ENCODE assay signal across 21 cellular contexts in genomic region chr11:71235719-71236118, GRCh38. TPM values are rescaled to one million over a fixed set of nuclear protein-coding genes. Genes with fewer than 3 reads are reported as not detected.
"Had no signal": no experiment of that assay in that cellular context is flagged by ENCODE, and none has a peak within 500 bp of the region (broad histone marks: within the 10 kb centered on the region; RNA-seq: fewer than 3 reads in every experiment).

No MANE protein-coding gene starts in this region.

- H3K4me1 ChIP-seq: ascending aorta, left ventricle myocardium inferior, pancreas, psoas muscle had no signal

- DNase-seq: activated CD4-positive, alpha-beta T cell treated with anti-CD3 and anti-CD28 coated beads for 4 hours; activated CD4-positive, alpha-beta T cell treated with anti-CD3 and anti-CD28 coated beads, Interleukin-2, amount 50 U/mL, for 48 hours; activated CD8-positive, alpha-beta memory T cell treated with anti-CD3 and anti-CD28 coated beads for 24 hours; activated gamma-delta T cell; activated naive CD4-positive, alpha-beta T cell treated with anti-CD3 and anti-CD28 coated beads, Interleukin-2, amount 10 ng/mL, durations not matched to agents 7 days and 5 days; activated naive CD8-positive, alpha-beta T cell treated with anti-CD3 and anti-CD28 coated beads, Interleukin-2, amount 10 ng/mL, durations not matched to agents 7 days and 5 days; caudate nucleus; dermis blood vessel endothelial cell; effector CD8-positive, alpha-beta T cell; left ventricle myocardium inferior; naive B cell; psoas muscle; stimulated activated CD4-positive, alpha-beta T cell treated with anti-CD3 and anti-CD28 coated beads, Interleukin-12 subunit alpha, Interleukin-12 subunit beta, amount 100 ng/mL, for 4 hours; stimulated activated CD4-positive, alpha-beta T cell treated with anti-CD3 and anti-CD28 coated beads, Interleukin-4, amount 100 ng/mL, for 1 hour; stimulated activated naive CD8-positive, alpha-beta T cell treated with anti-CD3 and anti-CD28 coated beads, Interleukin-15, Interleukin-2, amounts not matched to agents 100 U/mL and 50 U/mL, for 24 hours had no signal

- H3K4me3 Mint-ChIP-seq: activated naive CD4-positive, alpha-beta T cell treated with anti-CD3 and anti-CD28 coated beads, Interleukin-2, amount 10 ng/mL, durations not matched to agents 7 days and 5 days; activated naive CD8-positive, alpha-beta T cell treated with anti-CD3 and anti-CD28 coated beads, Interleukin-2, amount 10 ng/mL, durations not matched to agents 7 days and 5 days; brain; mesothelial cell of epicardium; naive B cell; type B pancreatic cell had no signal

- H3K4me1 Mint-ChIP-seq: activated naive CD4-positive, alpha-beta T cell treated with anti-CD3 and anti-CD28 coated beads, Interleukin-2, amount 10 ng/mL, durations not matched to agents 7 days and 5 days; activated naive CD8-positive, alpha-beta T cell treated with anti-CD3 and anti-CD28 coated beads, Interleukin-2, amount 10 ng/mL, durations not matched to agents 7 days and 5 days had no signal

- H3K27ac ChIP-seq: ascending aorta, left ventricle myocardium inferior, pancreas, psoas muscle had no signal

- H3K4me3 ChIP-seq: ascending aorta, left ventricle myocardium inferior, pancreas, psoas muscle had no signal

- ATAC-seq: pancreas; psoas muscle; stimulated activated naive CD8-positive, alpha-beta T cell treated with anti-CD3 and anti-CD28 coated beads, Interleukin-15, Interleukin-2, amounts not matched to agents 100 U/mL and 50 U/mL, for 24 hours had no signal

- H3K36me3 ChIP-seq: ascending aorta, left ventricle myocardium inferior had no signal

- H3K27ac Mint-ChIP-seq: activated naive CD4-positive, alpha-beta T cell treated with anti-CD3 and anti-CD28 coated beads, Interleukin-2, amount 10 ng/mL, durations not matched to agents 7 days and 5 days; activated naive CD8-positive, alpha-beta T cell treated with anti-CD3 and anti-CD28 coated beads, Interleukin-2, amount 10 ng/mL, durations not matched to agents 7 days and 5 days; brain; mesothelial cell of epicardium; naive B cell; type B pancreatic cell had no signal

- H3K27me3 ChIP-seq: ascending aorta, pancreas had no signal

- H3K27me3 Mint-ChIP-seq: activated naive CD4-positive, alpha-beta T cell treated with anti-CD3 and anti-CD28 coated beads, Interleukin-2, amount 10 ng/mL, durations not matched to agents 7 days and 5 days; type B pancreatic cell had no signal

- H3K9me3 Mint-ChIP-seq: activated naive CD4-positive, alpha-beta T cell treated with anti-CD3 and anti-CD28 coated beads, Interleukin-2, amount 10 ng/mL, durations not matched to agents 7 days and 5 days; activated naive CD8-positive, alpha-beta T cell treated with anti-CD3 and anti-CD28 coated beads, Interleukin-2, amount 10 ng/mL, durations not matched to agents 7 days and 5 days; mesothelial cell of epicardium; type B pancreatic cell had no signal

- H3K36me3 Mint-ChIP-seq: activated naive CD4-positive, alpha-beta T cell treated with anti-CD3 and anti-CD28 coated beads, Interleukin-2, amount 10 ng/mL, durations not matched to agents 7 days and 5 days; activated naive CD8-positive, alpha-beta T cell treated with anti-CD3 and anti-CD28 coated beads, Interleukin-2, amount 10 ng/mL, durations not matched to agents 7 days and 5 days; brain; mesothelial cell of epicardium; naive B cell had no signal

- H3K9me3 ChIP-seq: left ventricle myocardium inferior, pancreas, psoas muscle had no signal

RNA-seq across cellular contexts. Expression of gene SHANK2, which starts 16.7 kb away (rescaled TPM):
- total RNA-seq: activated naive CD8-positive, alpha-beta T cell treated with anti-CD3 and anti-CD28 coated beads, Interleukin-2, amount 10 ng/mL, durations not matched to agents 7 days and 5 days; T-helper 1 cell treated with Interleukin-12 subunit alpha and Interleukin-12 subunit beta and Interleukin-4 antibody, amounts not matched to agents 30 ng/mL and 1 ng/mL, for 36 hours had no signal
